In the genomic region with DNA sequence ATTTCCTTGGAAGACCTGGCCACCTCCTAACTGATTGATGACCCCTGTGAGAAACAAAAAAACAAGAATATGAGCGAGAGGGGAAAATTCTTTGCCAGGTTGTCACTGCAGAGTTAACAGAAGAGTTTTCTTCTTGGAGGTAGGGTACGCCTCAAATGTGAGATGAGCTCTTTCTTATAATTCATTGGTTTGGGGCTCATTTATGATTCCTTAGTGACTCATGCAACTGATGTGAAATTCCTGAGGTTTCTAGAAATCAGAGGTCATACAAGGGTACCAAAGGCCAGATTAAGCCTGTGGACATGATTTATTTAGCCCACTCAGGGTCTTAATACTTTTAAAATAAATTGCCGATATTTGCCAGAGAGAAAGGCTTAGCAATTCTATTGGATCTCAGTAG, we compare ENCODE assay signal across 27 cellular contexts.
"Had no signal": no experiment of that assay in that cellular context is flagged by ENCODE, and none has a peak within 500 bp of the region (broad histone marks: within the 10 kb centered on the region; RNA-seq: fewer than 3 reads in every experiment).

No MANE protein-coding gene starts in this region.

- H3K36me3 ChIP-seq: ascending aorta, brain microvascular endothelial cell, right atrium auricular region, transverse colon had no signal

- DNase-seq: activated CD4-positive, alpha-beta T cell treated with anti-CD3 and anti-CD28 coated beads for 4 hours; activated CD4-positive, alpha-beta T cell treated with anti-CD3 and anti-CD28 coated beads, Interleukin-2, amount 50 U/mL, for 4 hours; activated effector memory CD4-positive, alpha-beta T cell treated with anti-CD3 and anti-CD28 coated beads, Interleukin-2, amount 50 U/mL, for 16 hours; activated naive CD4-positive, alpha-beta T cell treated with anti-CD3 and anti-CD28 coated beads for 36 hours; activated naive CD8-positive, alpha-beta T cell treated with anti-CD3 and anti-CD28 coated beads for 36 hours; brain microvascular endothelial cell; dorsolateral prefrontal cortex; effector memory CD4-positive, alpha-beta T cell; erythroblast; head of caudate nucleus; hypothalamus; immature natural killer cell; kidney; left colon; naive B cell; nucleus accumbens; stimulated activated CD4-positive, alpha-beta T cell treated with anti-CD3 and anti-CD28 coated beads, Interleukin-2, amount 100 ng/mL, for 48 hours; stimulated activated naive CD4-positive, alpha-beta T cell treated with Interleukin-2 at 50 U/mL for 16 hours; testis; transverse colon had no signal

- H3K27ac Mint-ChIP-seq: activated naive CD4-positive, alpha-beta T cell treated with anti-CD3 and anti-CD28 coated beads for 36 hours; activated naive CD8-positive, alpha-beta T cell treated with anti-CD3 and anti-CD28 coated beads for 36 hours; activated T-helper 1 cell treated with anti-CD3 and anti-CD28 coated beads, Interleukin-12 subunit alpha, Interleukin-12 subunit beta, Interleukin-2, Interleukin-4 antibody, amounts not matched to agents 30 ng/mL and 10 ng/mL and 1 ng/mL, durations not matched to agents 14 hours and 24 hours and 36 hours; immature natural killer cell; mesothelial cell of epicardium; naive B cell had no signal

- H3K27ac ChIP-seq: ascending aorta, brain microvascular endothelial cell, coronary artery, dorsolateral prefrontal cortex, parathyroid adenoma, right atrium auricular region, testis, transverse colon had no signal

- H3K27me3 ChIP-seq: ascending aorta, brain microvascular endothelial cell, dorsolateral prefrontal cortex, right atrium auricular region, testis, transverse colon had no signal

- H3K9me3 Mint-ChIP-seq: activated naive CD4-positive, alpha-beta T cell treated with anti-CD3 and anti-CD28 coated beads for 36 hours; activated naive CD8-positive, alpha-beta T cell treated with anti-CD3 and anti-CD28 coated beads for 36 hours; activated T-helper 1 cell treated with anti-CD3 and anti-CD28 coated beads, Interleukin-12 subunit alpha, Interleukin-12 subunit beta, Interleukin-2, Interleukin-4 antibody, amounts not matched to agents 30 ng/mL and 10 ng/mL and 1 ng/mL, durations not matched to agents 14 hours and 24 hours and 36 hours; neural crest cell had no signal

- H3K36me3 Mint-ChIP-seq: activated naive CD8-positive, alpha-beta T cell treated with anti-CD3 and anti-CD28 coated beads for 36 hours; immature natural killer cell; mesothelial cell of epicardium; naive B cell had no signal

- H3K4me3 ChIP-seq: ascending aorta, coronary artery, dorsolateral prefrontal cortex, right atrium auricular region, testis, transverse colon had no signal

- H3K4me3 Mint-ChIP-seq: activated naive CD4-positive, alpha-beta T cell treated with anti-CD3 and anti-CD28 coated beads for 36 hours; activated naive CD8-positive, alpha-beta T cell treated with anti-CD3 and anti-CD28 coated beads for 36 hours; activated T-helper 1 cell treated with anti-CD3 and anti-CD28 coated beads, Interleukin-12 subunit alpha, Interleukin-12 subunit beta, Interleukin-2, Interleukin-4 antibody, amounts not matched to agents 30 ng/mL and 10 ng/mL and 1 ng/mL, durations not matched to agents 14 hours and 24 hours and 36 hours; immature natural killer cell; mesothelial cell of epicardium; naive B cell; neural crest cell had no signal

- H3K9me3 ChIP-seq: ascending aorta, right atrium auricular region, testis, transverse colon had no signal

- H3K4me1 Mint-ChIP-seq: activated naive CD8-positive, alpha-beta T cell treated with anti-CD3 and anti-CD28 coated beads for 36 hours; immature natural killer cell; naive B cell had no signal
